9 cellular contexts compared by ENCODE assay signal in genomic region chr15:52529940-52530339, GRCh38. TPM values are rescaled to one million over a fixed set of nuclear protein-coding genes. Genes with fewer than 3 reads are reported as not detected.
DNase-seq lines count a peak whose midpoint lies in the region; ATAC-seq and TF ChIP-seq lines count a peak whose summit lies in the region.
"Had no signal": no experiment of that assay in that cellular context is flagged by ENCODE, and none has a peak within 500 bp of the region (broad histone marks: within the 10 kb centered on the region; RNA-seq: fewer than 3 reads in every experiment).

No MANE protein-coding gene starts in this region.

- H3K36me3 Mint-ChIP-seq in chondrocyte (ENCODE audit: low read depth) (no peaks in the 10 kb centered on the region), natural killer cell (no peaks in the 10 kb centered on the region)

- peaks cover 6% of the 10 kb centered on the region for H3K4me1 ChIP-seq in ACC112 (ENCODE audit: control insufficient read depth, insufficient read depth, low read length, unreplicated experiment)
- H3K4me1 ChIP-seq in HUES6 (ENCODE audit: control insufficient read depth, insufficient read depth, low read length), result peaks cover 15% of the 10 kb centered on the region

- H3K4me1 Mint-ChIP-seq in chondrocyte (ENCODE audit: low read depth) (peaks cover 24% of the 10 kb centered on the region), natural killer cell (peaks cover 21 to 23% of the 10 kb centered on the region in 2 donors)

- intact Hi-C loops in natural killer cell (cut with micrococcal nuclease) (loop anchor here (1.0 to 10.0 kb wide), 5 partner anchors 16 to 205 kb away; partner anchors contain the start of gene ATOSA), left colon (cut with DNase I, micrococcal nuclease) (no loop called here)

- H3K9me3 ChIP-seq in HUES6 (ENCODE audit: control insufficient read depth, insufficient read depth, low read depth, low read length), result no peaks in the 10 kb centered on the region

- H3K27me3 ChIP-seq in ACC112 (ENCODE audit: insufficient read depth, low read length) (0 out of 2 replicates have a peak, but pooled peaks cover 5% of the 10 kb centered on the region), HUES6 (ENCODE audit: control insufficient read depth, insufficient read depth, low read length) (peaks cover 51% of the 10 kb centered on the region)

- peaks cover 19% of the 10 kb centered on the region for H3K79me2 ChIP-seq in ACC112 (ENCODE audit: control insufficient read depth, insufficient read depth, low read length, unreplicated experiment)

- H3K27ac Mint-ChIP-seq in chondrocyte (ENCODE audit: unreplicated experiment), result peak overlapping the region; percentile 13
- H3K27ac Mint-ChIP-seq in natural killer cell, result peak overlapping the region; percentile 37 to 68

- ATAC-seq in natural killer cell (no peak), left colon (no peak), GM21528 (IDR thresholded peaks at IDR 0.05; ENCODE audit: low FRiP score, unreplicated experiment) (no peak)

- H3K36me3 ChIP-seq in ACC112 (ENCODE audit: insufficient read depth, low read length), result no peaks in the 10 kb centered on the region
- no peaks in the 10 kb centered on the region for H3K36me3 ChIP-seq in HUES6 (ENCODE audit: control insufficient read depth, insufficient read depth, low read length)

- H3K9ac ChIP-seq in HUES6 (ENCODE audit: low read length), result no peak overlapping the region

- peak overlapping the region; percentile 73 for H3K4me3 Mint-ChIP-seq in chondrocyte (ENCODE audit: unreplicated experiment)
- H3K4me3 Mint-ChIP-seq in natural killer cell, result peak overlapping the region; percentile 78

- H3K27me3 Mint-ChIP-seq in chondrocyte (ENCODE audit: low read depth), result no peaks in the 10 kb centered on the region
- H3K27me3 Mint-ChIP-seq in natural killer cell (ENCODE audit: low read depth in 2 of 2), result peaks cover 4 to 15% of the 10 kb centered on the region in 2 donors

- peak overlapping the region; percentile 90 for H2AFZ ChIP-seq in ACC112 (ENCODE audit: low read length, unreplicated experiment)

- TF ChIP-seq CTCF in chondrocyte (IDR thresholded peaks at IDR 0.05), result no peak
- TF ChIP-seq CTCF in natural killer cell (IDR thresholded peaks at IDR 0.05), result no peak

- no peak for DNase-seq in chondrocyte (ENCODE audit: low spot score)
- no peak for DNase-seq in natural killer cell
- DNase-seq in left colon, result no peak
- DNase-seq in NCI-H187 (lab: John Stamatoyannopoulos, UW), result no peak
- no peak for DNase-seq in COLO668 (lab: John Stamatoyannopoulos, UW; ENCODE audit: unreplicated experiment)
- DNase-seq: EL had no signal

- H3K9me3 Mint-ChIP-seq in chondrocyte (ENCODE audit: low read depth) (no peaks in the 10 kb centered on the region), natural killer cell (no peaks in the 10 kb centered on the region)

- H3K4me3 ChIP-seq in ACC112 (ENCODE audit: low read depth, low read length), result peak overlapping the region; percentile 95
- peak overlapping the region; percentile 80 for H3K4me3 ChIP-seq in HUES6 (ENCODE audit: low read depth, low read length)

- no peak overlapping the region for H3K27ac ChIP-seq in ACC112 (ENCODE audit: low read depth, low read length)
- no peak overlapping the region for H3K27ac ChIP-seq in HUES6 (ENCODE audit: low read depth, low read length)

RNA-seq across cellular contexts. Expression of gene MYO5A, which starts 1.3 kb away (rescaled TPM):
- total RNA-seq in chondrocyte (40.9 to 44.7 TPM (median 41.0 TPM) in 3 replicates), natural killer cell (10 to 100 TPM; 42.8 to 51.5 (median 44.4) TPM), left colon (1 to 10 TPM; 5.9 to 7.9 TPM)

RNA-seq across cellular contexts. Expression of gene ARPP19, which starts 38.9 kb away (rescaled TPM):
- total RNA-seq in chondrocyte (160 to 179 TPM (median 166 TPM) in 3 replicates), natural killer cell (100 to 1,000 TPM; 110 to 147 (median 121) TPM), left colon (10 to 100 TPM; 86.5 to 99.5 TPM)
